In the genomic region with DNA sequence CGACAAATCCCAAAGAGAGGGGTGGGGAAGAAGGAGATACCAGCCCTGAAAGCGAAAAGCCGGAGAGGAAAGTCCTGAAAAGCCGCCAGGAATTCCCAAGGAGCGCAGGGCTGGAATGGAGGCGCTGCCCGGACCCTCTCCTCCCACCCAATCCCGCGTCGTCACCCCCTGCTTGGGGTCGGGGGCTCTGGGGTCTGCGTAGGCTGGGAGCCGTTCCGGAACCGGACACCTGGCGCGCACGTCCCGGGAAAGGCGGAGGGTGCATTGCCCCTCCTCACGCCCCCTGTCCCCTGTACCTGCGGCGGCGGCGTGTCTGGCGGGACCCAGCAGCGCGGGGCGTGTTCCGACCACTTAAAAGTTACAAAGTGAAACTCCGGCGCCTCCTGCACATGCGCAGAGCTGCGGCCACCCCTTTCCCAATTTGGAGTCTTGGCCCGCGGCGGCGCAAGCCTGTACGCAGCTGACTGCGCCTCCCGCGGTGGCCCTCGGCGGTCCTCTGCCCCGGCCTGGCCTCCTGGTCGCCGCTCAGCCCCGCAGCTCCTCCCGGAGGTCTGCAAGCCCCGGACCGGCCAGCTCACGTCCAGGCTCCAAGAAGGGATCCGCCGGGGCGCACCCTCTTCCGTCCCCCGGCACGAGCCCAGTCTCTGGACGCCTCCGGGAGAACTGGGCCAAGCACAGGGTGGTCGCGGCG, we compare ENCODE assay signal across 8 cellular contexts. TPM values are rescaled to one million over a fixed set of nuclear protein-coding genes. Genes with fewer than 3 reads are reported as not detected.
DNase-seq lines count a peak whose midpoint lies in the region; ATAC-seq and TF ChIP-seq lines count a peak whose summit lies in the region.

Gene TMEM63A (minus strand): TSS at position 373 of the 691 bp plus-strand sequence. CDS start 4,800 bp downstream, outside the sequence.

- H3K27ac ChIP-seq in OCI-LY7 (ENCODE audit: low read depth, low read length, poor library complexity, severe bottlenecking) (peak within 1 kb of the TSS; percentile 32), esophagus (ENCODE audit: low read depth in 2 of 2, low read length in 1 of 2) (peak within 1 kb of the TSS; percentile 82 to 88), muscle layer of duodenum (ENCODE audit: low read length) (peak within 1 kb of the TSS; percentile 83)

- H3K4me2 ChIP-seq in OCI-LY7 (ENCODE audit: low read length) = peak within 1 kb of the TSS; percentile 96

- H3K36me3 ChIP-seq in OCI-LY7 (ENCODE audit: insufficient read depth, low read length) (peaks cover 6% of the 10 kb centered on the region; the same call in 1 of the 2 replicates), esophagus (ENCODE audit: control insufficient read depth in 2 of 2, insufficient read depth in 2 of 2, low read length in 1 of 2) (peaks cover 0 to 5% of the 10 kb centered on the region in 2 donors), muscle layer of duodenum (ENCODE audit: control insufficient read depth in 1 of 2, insufficient read depth in 2 of 2, low read length in 2 of 2) (peaks cover 0 to 9% of the 10 kb centered on the region in 2 donors)

- no TSS peak for BruUV-seq in OCI-LY7 (replicated peaks; lab: Mats Ljungman, UMichigan)

- POLR2A ChIA-PET in OCI-LY7 (lab: Charles Lee) = interaction anchor here (0.6 to 4.2 kb wide), 19 partner anchors 9 to 360 kb away, joined by 3 to 35 read pairs (median 5); partner anchors contain the start of genes PYCR2, SDE2 and SRP9

- no peaks in the 10 kb centered on the region for H3K9me2 ChIP-seq in OCI-LY7 (ENCODE audit: insufficient read depth, low read length)

- peak within 1 kb of the TSS; percentile 86 for H2AFZ ChIP-seq in OCI-LY7 (ENCODE audit: low read length)

- CTCF ChIA-PET in OCI-LY7 (lab: Charles Lee; ENCODE audit: unreplicated experiment) = interaction anchor here (0.6 to 1.9 kb wide), 7 partner anchors 12 to 401 kb away, joined by 3 to 5 read pairs (median 3); no protein-coding TSS in a partner anchor

- H3K9me3 ChIP-seq in OCI-LY7 (ENCODE audit: low read length) = no peaks in the 10 kb centered on the region
- H3K9me3 ChIP-seq in esophagus (ENCODE audit: control insufficient read depth in 2 of 2, insufficient read depth in 1 of 2, low read depth in 1 of 2, low read length in 1 of 2) = no peaks in the 10 kb centered on the region
- no peaks in the 10 kb centered on the region for H3K9me3 ChIP-seq in muscle layer of duodenum (ENCODE audit: control insufficient read depth in 1 of 2, low read length in 2 of 2)

- H3K27me3 ChIP-seq in esophagus (ENCODE audit: control insufficient read depth in 1 of 2, insufficient read depth in 2 of 2, low read length in 2 of 2) (no peaks in the 10 kb centered on the region), muscle layer of duodenum (ENCODE audit: low read depth, low read length) (no peaks in the 10 kb centered on the region)

- peaks cover 47% of the 10 kb centered on the region for H3K4me1 ChIP-seq in OCI-LY7 (ENCODE audit: insufficient read depth, low read length, poor library complexity, severe bottlenecking)
- peaks cover 9 to 23% of the 10 kb centered on the region in 2 donors for H3K4me1 ChIP-seq in esophagus (ENCODE audit: control insufficient read depth in 2 of 2, insufficient read depth in 2 of 2, low read length in 1 of 2)
- peaks cover 19 to 45% of the 10 kb centered on the region in 2 donors for H3K4me1 ChIP-seq in muscle layer of duodenum (ENCODE audit: control insufficient read depth in 1 of 2, insufficient read depth in 2 of 2, low read length in 2 of 2)

- ATAC-seq in GM18867 (IDR thresholded peaks at IDR 0.05; ENCODE audit: unreplicated experiment) = peak; percentile 82
- peak; percentile 70 for ATAC-seq in HG03103 (IDR thresholded peaks at IDR 0.05; ENCODE audit: low read depth, unreplicated experiment)

- intact Hi-C loops in OCI-LY7 (cut with micrococcal nuclease; ENCODE audit: unreplicated experiment) = loop anchor here (1.0 to 2.0 kb wide), 2 partner anchors 15 to 61 kb away; no protein-coding TSS in a partner anchor

- TF ChIP-seq CTCF in OCI-LY7 (conservative IDR thresholded peaks at IDR 0.05; ENCODE audit: low read length) = peak; percentile 47; the same call in 1 of the 2 replicates

- no peaks in the 10 kb centered on the region for H3K79me2 ChIP-seq in OCI-LY7 (ENCODE audit: insufficient read depth, low read depth, low read length)

- WGBS in esophagus, 2 donors = 0% methylated on average over 54 to 63 of the region's 63 CpGs

- no peaks in the 10 kb centered on the region for H4K20me1 ChIP-seq in OCI-LY7 (ENCODE audit: insufficient read depth, low read length)

- peak within 1 kb of the TSS; percentile 83 for H3K4me3 ChIP-seq in OCI-LY7 (ENCODE audit: low read depth, low read length, poor library complexity, severe bottlenecking)
- H3K4me3 ChIP-seq in esophagus (ENCODE audit: low read depth in 1 of 2, low read length in 2 of 2) = peak within 1 kb of the TSS; percentile 90 to 98
- H3K4me3 ChIP-seq in muscle layer of duodenum (ENCODE audit: low read depth in 1 of 2, low read length in 2 of 2) = peak within 1 kb of the TSS; percentile 82 to 98

- DNase-seq in AG20443 (ENCODE audit: low spot score) (peak; percentile 99), OCI-LY7 (ENCODE audit: low spot score) (peak; percentile 86)
- peak; percentile 92 for DNase-seq in activated T-cell treated with anti-CD3 and anti-CD28 coated beads, Interleukin-2, amount 50 U/mL, for 1 hour
- peak; percentile 66 to 81 for DNase-seq in stimulated activated CD8-positive, alpha-beta memory T cell treated with anti-CD3 and anti-CD28 coated beads, Interleukin-7, amount 100 ng/mL, for 48 hours (ENCODE audit: extremely low read depth in 1 of 2, low read depth in 1 of 2)

RNA-seq across cellular contexts. Expression of gene TMEM63A, which starts in this region (rescaled TPM):
- 20.9 and 21.0 TPM in 2 replicates for total RNA-seq in OCI-LY7 (2014; rRNA removed; shearing (Covaris generic))
- 46.5 and 53.3 TPM in 2 replicates for total RNA-seq in OCI-LY7 (2022)
- 10 to 100 TPM; 11.2 to 34.9 TPM for polyA plus RNA-seq in esophagus

Comparison
In these comparisons a context has a peak if more than half of its experiments do, and no peak if none do; other contexts are left out.
1. Peak in every context shown above with its lines: DNase-seq, ATAC-seq, H3K4me3 ChIP-seq and H3K27ac ChIP-seq.
2. H3K27ac ChIP-seq: peak in every context shown above with its lines; median percentile 85 in esophagus; 83 in muscle layer of duodenum; 32 in OCI-LY7.